22 cellular contexts compared by ENCODE assay signal in genomic region chr14:84399296-84399910, GRCh38.
"Had no signal": no experiment of that assay in that cellular context is flagged by ENCODE, and none has a peak within 500 bp of the region (broad histone marks: within the 10 kb centered on the region; RNA-seq: fewer than 3 reads in every experiment).

No MANE protein-coding gene starts in this region.

- DNase-seq: cerebellar nuclear complex; colonic mucosa; cortex of kidney; effector CD8-positive, alpha-beta T cell; effector memory CD8-positive, alpha-beta T cell; endodermal cell; erythroblast; foreskin keratinocyte; hypothalamus; immature natural killer cell; islet precursor cell; left cardiac atrium; left ventricle myocardium superior; lower lobe of right lung; mesenchymal stem cell had no signal

- H3K27ac ChIP-seq: colonic mucosa, epithelial cell of prostate, foreskin keratinocyte, gastroesophageal sphincter, heart left ventricle, hepatocyte, left lung, lower lobe of right lung had no signal

- H3K27me3 ChIP-seq: colonic mucosa, foreskin keratinocyte, gastroesophageal sphincter, heart left ventricle, hepatocyte, left lung had no signal

- ATAC-seq: effector memory CD8-positive, alpha-beta T cell; esophagus mucosa; foreskin keratinocyte; gastroesophageal sphincter; heart left ventricle; left cardiac atrium; left lung; left ventricle myocardium superior; lower lobe of right lung; mucosa of descending colon had no signal

- H3K4me2 ChIP-seq: hepatocyte had no signal

- H3K4me1 ChIP-seq: colonic mucosa, foreskin keratinocyte, gastroesophageal sphincter, heart left ventricle, left lung, lower lobe of right lung had no signal

- H3K36me3 ChIP-seq: colonic mucosa, gastroesophageal sphincter, heart left ventricle, left lung, lower lobe of right lung had no signal

- H3K9me3 ChIP-seq: colonic mucosa, gastroesophageal sphincter, lower lobe of right lung had no signal

- H2AFZ ChIP-seq: hepatocyte had no signal

- H3K4me3 ChIP-seq: colonic mucosa, gastroesophageal sphincter, heart left ventricle, hepatocyte, left lung, lower lobe of right lung, mucosa of descending colon had no signal
